In the genomic region with DNA sequence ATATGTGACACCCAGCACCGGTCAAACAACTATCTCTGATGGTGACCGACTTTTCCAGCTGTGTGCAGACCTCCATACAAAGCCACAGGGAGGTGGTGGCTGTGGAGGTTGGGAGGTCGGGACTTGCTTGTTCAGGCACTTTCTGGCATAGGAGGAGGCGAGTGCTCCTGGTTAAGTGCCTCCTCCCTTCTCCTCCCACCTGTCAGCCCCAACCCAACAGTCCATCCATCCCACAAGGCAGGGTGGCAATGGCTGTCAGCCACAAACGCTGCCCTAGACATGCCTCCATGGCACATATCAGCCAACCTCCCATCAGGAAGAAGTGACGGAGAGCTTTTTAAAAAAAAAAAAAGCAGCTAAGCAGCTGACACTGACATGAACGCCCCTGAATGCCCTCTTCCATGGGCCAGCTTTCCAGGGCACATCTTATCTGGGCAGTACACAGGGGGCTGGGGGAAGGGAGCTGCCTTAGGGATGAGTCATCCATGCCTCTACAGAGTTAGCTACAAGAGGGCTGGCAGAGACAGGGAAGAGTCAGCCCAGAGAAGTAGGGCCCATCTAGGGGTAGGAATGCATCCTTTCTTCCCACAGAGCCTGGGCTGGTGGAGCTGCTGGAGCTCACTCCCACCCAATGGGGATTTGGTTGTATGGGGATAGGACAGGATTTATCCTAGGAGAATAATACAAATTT, we compare ENCODE assay signal across 8 cellular contexts. TPM values are rescaled to one million over a fixed set of nuclear protein-coding genes. Genes with fewer than 3 reads are reported as not detected.
DNase-seq lines count a peak whose midpoint lies in the region; ATAC-seq, FAIRE-seq and TF ChIP-seq lines count a peak whose summit lies in the region.

No MANE protein-coding gene starts in this region.

- peak overlapping the region; percentile 85 for H2BK120ac ChIP-seq in mesenchymal stem cell (ENCODE audit: low read depth, low read length)

- peaks cover 31% of the 10 kb centered on the region for H3K4me1 Mint-ChIP-seq in endodermal cell

- H3K79me1 ChIP-seq in mesenchymal stem cell (replicated peaks; ENCODE audit: low read length, poor library complexity, severe bottlenecking), result peaks cover 65% of the 10 kb centered on the region

- no peak for DNase-seq in GM12891 (ENCODE audit: insufficient read length, low spot score)
- DNase-seq in OCI-M1 (lab: John Stamatoyannopoulos, UW), result peak; percentile 76
- peak; percentile 94 for DNase-seq in endodermal cell
- peak; percentile 97 for DNase-seq in mesenchymal stem cell
- DNase-seq in uterus, result peak; percentile 78 to 93
- no peak for DNase-seq in colonic mucosa

- TF ChIP-seq CTCF in endodermal cell (conservative IDR thresholded peaks at IDR 0.05) (peak; percentile 84), uterus (IDR thresholded peaks at IDR 0.05) (peak; percentile 62 to 75 (median 70)), colonic mucosa (IDR thresholded peaks at IDR 0.05) (no peak)

- no peak for FAIRE-seq in GM12891 (lab: Jason Lieb, UNC)

- H3K4me3 Mint-ChIP-seq in endodermal cell, result no peak overlapping the region

- H3K27ac ChIP-seq in endodermal cell (ENCODE audit: low read depth, low read length), result no peak overlapping the region
- H3K27ac ChIP-seq in mesenchymal stem cell (ENCODE audit: low read length, poor library complexity, severe bottlenecking), result peak overlapping the region; percentile 90
- peak overlapping the region; percentile 75 to 93 for H3K27ac ChIP-seq in uterus
- no peak overlapping the region for H3K27ac ChIP-seq in colonic mucosa

- no peaks in the 10 kb centered on the region for H3K27me3 Mint-ChIP-seq in endodermal cell (ENCODE audit: insufficient read depth)

- peak overlapping the region; percentile 83 for H4K8ac ChIP-seq in mesenchymal stem cell (ENCODE audit: low read length)

- H3K9me3 Mint-ChIP-seq in endodermal cell, result no peaks in the 10 kb centered on the region

- peak overlapping the region in 1 of 2 experiments; percentile 93 for H3K14ac ChIP-seq in mesenchymal stem cell (ENCODE audit: low read length in 2 of 2)

- peak overlapping the region; percentile 5 for H2BK5ac ChIP-seq in mesenchymal stem cell (ENCODE audit: low read depth, low read length, poor library complexity, severe bottlenecking)

- peak overlapping the region; percentile 46 for H3K4me3 ChIP-seq in endodermal cell (ENCODE audit: low read length)
- H3K4me3 ChIP-seq in mesenchymal stem cell (ENCODE audit: insufficient read depth in 1 of 2, low read depth in 1 of 2, low read length in 2 of 2), result peak overlapping the region in 1 of 2 experiments; percentile 45
- no peak overlapping the region for H3K4me3 ChIP-seq in uterus
- H3K4me3 ChIP-seq in colonic mucosa, result no peak overlapping the region

- H3K36me3 ChIP-seq in endodermal cell (ENCODE audit: control insufficient read depth, insufficient read depth, low read length) (peaks cover 52% of the 10 kb centered on the region), mesenchymal stem cell (ENCODE audit: control insufficient read depth in 1 of 2, insufficient read depth in 2 of 2, low read depth in 1 of 2, low read length in 2 of 2) (peaks cover 38 to 55% of the 10 kb centered on the region in 2 experiments), uterus (no peaks in the 10 kb centered on the region), colonic mucosa (no peaks in the 10 kb centered on the region)

- TF ChIP-seq POLR2A in GM12891 (IDR thresholded peaks at IDR 0.05; ENCODE audit: low read depth, low read length), result no peak
- no peak for TF ChIP-seq POLR2A in uterus (IDR thresholded peaks at IDR 0.05)

- peak overlapping the region; percentile 99 for H2AK5ac ChIP-seq in mesenchymal stem cell (ENCODE audit: low read length, severe bottlenecking)

- peaks cover 30% of the 10 kb centered on the region for H3K36me3 Mint-ChIP-seq in endodermal cell (ENCODE audit: low read depth)

- H2BK15ac ChIP-seq in mesenchymal stem cell (ENCODE audit: low read depth, poor library complexity, severe bottlenecking), result peak overlapping the region; percentile 82

- H3K4me1 ChIP-seq in endodermal cell (ENCODE audit: control insufficient read depth, insufficient read depth, low read length) (peaks cover 11% of the 10 kb centered on the region), mesenchymal stem cell (ENCODE audit: control insufficient read depth, insufficient read depth, low read depth, low read length) (peaks cover 64% of the 10 kb centered on the region), uterus (peaks cover 14 to 51% of the 10 kb centered on the region in 2 donors), colonic mucosa (peaks cover 39% of the 10 kb centered on the region)

- H3K9me3 ChIP-seq in endodermal cell (ENCODE audit: control insufficient read depth, low read length), result no peaks in the 10 kb centered on the region
- H3K9me3 ChIP-seq in mesenchymal stem cell (ENCODE audit: control insufficient read depth, low read length), result no peaks in the 10 kb centered on the region
- H3K9me3 ChIP-seq in uterus, result no peaks in the 10 kb centered on the region
- no peaks in the 10 kb centered on the region for H3K9me3 ChIP-seq in colonic mucosa

- H4K91ac ChIP-seq in mesenchymal stem cell (ENCODE audit: low read length), result peak overlapping the region; percentile 94

- 79 to 90% methylated on average over 2 to 6 of the region's 7 CpGs for WGBS in endodermal cell (ENCODE audit: insufficient coverage in 1 of 2, insufficient read length in 1 of 2), 2 experiments
- 48% methylated on average over 5 of the region's 7 CpGs for WGBS in mesenchymal stem cell

- peak overlapping the region; percentile 35 to 91 for H3K4ac ChIP-seq in mesenchymal stem cell (ENCODE audit: low read depth in 1 of 2, low read length in 2 of 2)

- peak overlapping the region; percentile 95 for H3K27ac Mint-ChIP-seq in endodermal cell

- H3K18ac ChIP-seq in mesenchymal stem cell (ENCODE audit: low read depth in 1 of 2, low read length in 2 of 2), result peak overlapping the region; percentile 90 to 98

- intact Hi-C loops in uterus (cut with DNase I; ENCODE audit: low total_unique reads) (no loop called here), colonic mucosa (cut with DNase I) (no loop called here)

- H3K9ac ChIP-seq in endodermal cell (ENCODE audit: extremely low read depth, low read length, poor library complexity, severe bottlenecking) (no peak overlapping the region), mesenchymal stem cell (ENCODE audit: low read length) (peak overlapping the region; percentile 64), colonic mucosa (ENCODE audit: low read depth in 2 of 2, low read length in 2 of 2) (no peak overlapping the region)

- no peak overlapping the region for H2AFZ ChIP-seq in mesenchymal stem cell (ENCODE audit: low read depth, low read length)

- peak overlapping the region; percentile 90 to 97 for H2BK12ac ChIP-seq in mesenchymal stem cell (ENCODE audit: low read length in 2 of 2)

- peak overlapping the region in 1 of 2 experiments; percentile 94 for H3K23ac ChIP-seq in mesenchymal stem cell (ENCODE audit: low read length in 2 of 2)

- H3K4me2 ChIP-seq in mesenchymal stem cell (ENCODE audit: low read length, poor library complexity, severe bottlenecking), result no peak overlapping the region

- ATAC-seq in GM21619 (IDR thresholded peaks at IDR 0.05; ENCODE audit: unreplicated experiment) (no peak), GM21528 (IDR thresholded peaks at IDR 0.05; ENCODE audit: low FRiP score, unreplicated experiment) (no peak)

- H3K27me3 ChIP-seq in endodermal cell (ENCODE audit: control insufficient read depth, insufficient read depth, low read length, poor library complexity, severe bottlenecking), result no peaks in the 10 kb centered on the region
- H3K27me3 ChIP-seq in mesenchymal stem cell (ENCODE audit: control insufficient read depth in 1 of 2, insufficient read depth in 1 of 2, low read length in 2 of 2), result no peaks in the 10 kb centered on the region
- H3K27me3 ChIP-seq in uterus, result no peaks in the 10 kb centered on the region
- H3K27me3 ChIP-seq in colonic mucosa, result no peaks in the 10 kb centered on the region

TF ChIP-seq in GM12891, 5 proteins besides CTCF, POLR2A, EP300 and RAD21:
- no peak for TF ChIP-seq PAX5 (IDR thresholded peaks at IDR 0.05; ENCODE audit: insufficient read depth, low read length, severe bottlenecking)
- TF ChIP-seq POLR2AphosphoS5 (IDR thresholded peaks at IDR 0.05; ENCODE audit: low read depth, low read length), result peak; percentile 21; the same call in 1 of the 2 replicates

RNA-seq across cellular contexts. Expression of gene CCDC12, which starts 41.2 kb away (rescaled TPM):
- 55.8 TPM for polyA plus RNA-seq in GM12891 (2012; ENCODE audit: low read depth, missing spikeins)
- 10 to 100 TPM; 46.7 to 47.8 TPM for total RNA-seq in endodermal cell
- polyA plus RNA-seq in endodermal cell (2013, experiment 1 of 2), result 44.4 TPM
- 41.1 TPM for polyA plus RNA-seq in endodermal cell (2013, experiment 2 of 2)
- polyA plus RNA-seq in mesenchymal stem cell (2013, experiment 1 of 2), result 25.6 TPM
- 26.2 TPM for polyA plus RNA-seq in mesenchymal stem cell (2013, experiment 2 of 2)
- 10 to 100 TPM in 3 of 4 donors, 1 to 10 TPM in 1; 4.1 to 92.0 (median 41.2) TPM for total RNA-seq in uterus
- total RNA-seq in colonic mucosa, result 10 to 100 TPM; 34.1 to 55.7 TPM

RNA-seq across cellular contexts. Expression of gene NBEAL2, which starts 44.2 kb away (rescaled TPM):
- 53.4 TPM for polyA plus RNA-seq in GM12891 (2012; ENCODE audit: low read depth, missing spikeins)
- total RNA-seq in endodermal cell, result 10 to 100 TPM; 59.2 to 64.0 TPM
- polyA plus RNA-seq in endodermal cell (2013, experiment 1 of 2), result 22.9 TPM
- polyA plus RNA-seq in endodermal cell (2013, experiment 2 of 2), result 17.8 TPM
- 2.0 TPM for polyA plus RNA-seq in mesenchymal stem cell (2013, experiment 1 of 2)
- polyA plus RNA-seq in mesenchymal stem cell (2013, experiment 2 of 2), result 1.7 TPM
- total RNA-seq in uterus, result 10 to 100 TPM; 13.1 to 41.1 (median 23.8) TPM
- total RNA-seq in colonic mucosa, result 100 to 1,000 TPM in 1 of 2 donors, 10 to 100 TPM in 1; 40.9 to 106 TPM

RNA-seq across cellular contexts. Expression of gene PTH1R, which starts 57.8 kb away (rescaled TPM):
- polyA plus RNA-seq in GM12891 (2012; ENCODE audit: low read depth, missing spikeins), result 0.06 TPM
- 1 to 10 TPM in 1 of 2 donors, under 1 TPM in 1; 0.69 to 4.8 TPM for total RNA-seq in endodermal cell
- polyA plus RNA-seq in endodermal cell (2013, experiment 1 of 2), result 5.2 TPM
- 4.3 TPM for polyA plus RNA-seq in endodermal cell (2013, experiment 2 of 2)
- 0.15 TPM for polyA plus RNA-seq in mesenchymal stem cell (2013, experiment 1 of 2)
- 0.27 TPM for polyA plus RNA-seq in mesenchymal stem cell (2013, experiment 2 of 2)
- 10 to 100 TPM in 3 of 4 donors, under 1 TPM in 1; 0.51 to 29.9 (median 18.9) TPM for total RNA-seq in uterus
- total RNA-seq in colonic mucosa, result under 1 TPM; 0.69 to 0.86 TPM

Comparison
In these comparisons a context has a peak if more than half of its experiments do, and no peak if none do; other contexts are left out.
1. DNase-seq: peak in OCI-M1 (single experiment), endodermal cell (single experiment), mesenchymal stem cell (single experiment) and uterus (2 of 2); none in GM12891 (single experiment) and colonic mucosa (single experiment).
2. H3K27ac ChIP-seq: peak in mesenchymal stem cell (single experiment) and uterus (2 of 2); none in endodermal cell (single experiment) and colonic mucosa (single experiment).